In genomic region chr6:73030257-73030656, GRCh38 we compare ENCODE assay signal across 16 cellular contexts.
DNase-seq lines count a peak whose midpoint lies in the region; ATAC-seq and TF ChIP-seq lines count a peak whose summit lies in the region.
"Had no signal": no experiment of that assay in that cellular context is flagged by ENCODE, and none has a peak within 500 bp of the region (broad histone marks: within the 10 kb centered on the region; RNA-seq: fewer than 3 reads in every experiment).

No MANE protein-coding gene starts in this region.

- intact Hi-C loops in MCF 10A (cut with micrococcal nuclease) (no loop called here), breast epithelium (cut with DNase I; ENCODE audit: low total_unique reads) (no loop called here)

- DNase-seq in MCF 10A (ENCODE audit: unreplicated experiment) = no peak
- no peak for DNase-seq in breast epithelium (ENCODE audit: low spot score in 2 of 2)
- no peak for DNase-seq in osteocyte (ENCODE audit: extremely low spot score, unreplicated experiment)
- no peak for DNase-seq in stimulated activated naive CD8-positive, alpha-beta T cell treated with anti-CD3 and anti-CD28 coated beads, Interleukin-15, Interleukin-2, amounts not matched to agents 100 U/mL and 50 U/mL, for 24 hours
- DNase-seq in NOMO-1 treated with DMSO at 0.1 percent for 48 hours (lab: John Stamatoyannopoulos, UW; ENCODE audit: unreplicated experiment) = no peak
- DNase-seq in NAMALWA (ENCODE audit: low spot score) = no peak
- DNase-seq: adrenal gland, colonic mucosa, ovary, SW 1271, transverse colon had no signal

- H3K4me1 Mint-ChIP-seq in MCF 10A (ENCODE audit: insufficient read depth, unreplicated experiment) (peaks cover 14% of the 10 kb centered on the region), osteocyte (ENCODE audit: unreplicated experiment) (peaks cover 26% of the 10 kb centered on the region)

- no TSS peak for BruUV-seq in MCF 10A (replicated peaks; lab: Mats Ljungman, UMichigan)

- H3K9me3 Mint-ChIP-seq in MCF 10A (ENCODE audit: unreplicated experiment) (no peaks in the 10 kb centered on the region), osteocyte (ENCODE audit: unreplicated experiment) (no peaks in the 10 kb centered on the region)
- H3K9me3 Mint-ChIP-seq: mesothelial cell of epicardium had no signal

- CTCF ChIA-PET in MCF 10A (lab: Yijun Ruan, JAX) = interaction anchor here (0.5 to 0.6 kb wide), 2 partner anchors 202 to 664 kb away, joined by 3 to 4 read pairs; no protein-coding TSS in a partner anchor

- no peaks in the 10 kb centered on the region for H3K36me3 ChIP-seq in breast epithelium
- H3K36me3 ChIP-seq: adrenal gland, colonic mucosa, ovary, transverse colon had no signal

- no peak overlapping the region for H3K4me3 ChIP-seq in breast epithelium
- H3K4me3 ChIP-seq: adrenal gland, colonic mucosa, ovary, transverse colon had no signal

- H3K4me3 Mint-ChIP-seq in MCF 10A (ENCODE audit: unreplicated experiment) = no peak overlapping the region
- H3K4me3 Mint-ChIP-seq in osteocyte (ENCODE audit: unreplicated experiment) = no peak overlapping the region
- H3K4me3 Mint-ChIP-seq: mesothelial cell of epicardium had no signal

- no peaks in the 10 kb centered on the region for H3K27me3 ChIP-seq in breast epithelium
- H3K27me3 ChIP-seq: adrenal gland, colonic mucosa, ovary, transverse colon had no signal

- H3K27ac Mint-ChIP-seq in MCF 10A (ENCODE audit: low read depth, unreplicated experiment) = peak overlapping the region; percentile 47
- H3K27ac Mint-ChIP-seq in osteocyte (ENCODE audit: unreplicated experiment) = no peak overlapping the region

- no peak overlapping the region for H3K27ac ChIP-seq in breast epithelium
- H3K27ac ChIP-seq: adrenal gland, colonic mucosa, HL-60, ovary, transverse colon had no signal

- no peaks in the 10 kb centered on the region for H3K4me1 ChIP-seq in breast epithelium
- H3K4me1 ChIP-seq: adrenal gland, colonic mucosa, transverse colon had no signal

- POLR2A ChIA-PET in MCF 10A (lab: Yijun Ruan, JAX) = interaction anchor here (1.2 kb wide), 1 partner anchor 17 kb away, joined by 3 read pairs; no protein-coding TSS in a partner anchor

- ATAC-seq in GM21786 (IDR thresholded peaks at IDR 0.05; ENCODE audit: unreplicated experiment) = peak; percentile 76
- peak; percentile 64 for ATAC-seq in HG03378 (IDR thresholded peaks at IDR 0.05; ENCODE audit: unreplicated experiment)
- no peak for ATAC-seq in stimulated activated naive CD8-positive, alpha-beta T cell treated with anti-CD3 and anti-CD28 coated beads, Interleukin-15, Interleukin-2, amounts not matched to agents 100 U/mL and 50 U/mL, for 24 hours
- ATAC-seq: activated CD4-positive, CD25-positive, alpha-beta regulatory T cell treated with anti-CD3 and anti-CD28 coated beads, Interleukin-2, amount 50 U/mL, for 24 hours had no signal

- H3K9me3 ChIP-seq in breast epithelium = no peaks in the 10 kb centered on the region
- H3K9me3 ChIP-seq: adrenal gland, colonic mucosa, ovary, transverse colon had no signal

- TF ChIP-seq CTCF in MCF 10A (IDR thresholded peaks at IDR 0.05; ENCODE audit: unreplicated experiment) (no peak), breast epithelium (IDR thresholded peaks at IDR 0.05) (no peak), osteocyte (IDR thresholded peaks at IDR 0.05) (no peak)

- TF ChIP-seq POLR2A in breast epithelium (IDR thresholded peaks at IDR 0.05) = no peak

- H3K36me3 Mint-ChIP-seq in MCF 10A (ENCODE audit: insufficient read depth, unreplicated experiment) (no peaks in the 10 kb centered on the region), osteocyte (ENCODE audit: unreplicated experiment) (no peaks in the 10 kb centered on the region)
- H3K36me3 Mint-ChIP-seq: mesothelial cell of epicardium had no signal

- H3K27me3 Mint-ChIP-seq in MCF 10A (ENCODE audit: insufficient read depth, unreplicated experiment) (no peaks in the 10 kb centered on the region), osteocyte (ENCODE audit: unreplicated experiment) (no peaks in the 10 kb centered on the region)
